Comparison of ENCODE assay signal across 15 cellular contexts in the genomic region with DNA sequence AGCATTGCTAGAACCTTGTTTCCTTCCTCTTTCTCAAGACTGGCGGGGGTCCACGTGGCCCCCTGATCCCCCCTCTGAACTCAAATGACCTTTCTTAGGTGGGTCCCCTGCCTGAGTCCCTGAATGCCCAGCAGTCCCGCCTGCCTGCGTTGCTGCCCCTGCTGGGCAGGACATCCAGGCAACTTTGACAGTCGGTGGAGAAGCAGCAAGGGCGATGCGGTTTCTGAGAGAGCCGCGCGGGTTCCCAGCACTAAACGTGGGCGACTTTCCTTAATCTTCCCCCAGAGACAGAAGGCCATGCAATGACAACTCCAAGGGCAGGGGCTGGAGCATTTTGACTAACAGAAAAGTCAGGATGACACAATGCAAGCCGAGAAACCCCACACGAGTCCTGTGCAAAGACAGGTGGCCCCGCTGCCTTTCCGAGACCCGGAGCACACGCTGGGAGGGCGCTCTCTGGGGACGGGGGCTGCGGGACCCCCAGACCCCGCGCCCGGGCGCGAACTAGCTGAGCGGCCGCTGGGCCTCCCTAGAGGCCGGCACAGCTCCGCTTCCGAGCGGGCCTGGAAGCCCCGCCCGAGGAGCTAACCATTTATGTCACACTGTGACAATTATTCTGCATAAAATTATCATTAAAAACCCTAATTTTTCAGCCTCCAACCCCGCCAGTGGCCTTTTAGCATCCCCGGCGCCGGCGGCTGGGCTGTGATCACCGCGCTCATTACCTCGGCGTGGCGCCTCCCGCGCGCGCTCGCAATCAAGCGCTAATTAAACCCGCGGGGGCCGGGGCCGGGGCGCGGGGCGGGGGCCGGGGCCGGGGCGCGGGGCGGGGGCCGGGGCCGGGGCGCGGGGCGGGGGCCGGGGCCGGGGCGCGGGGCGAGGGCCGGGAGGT. TPM values are rescaled to one million over a fixed set of nuclear protein-coding genes. Genes with fewer than 3 reads are reported as not detected.
DNase-seq lines count a peak whose midpoint lies in the region; ATAC-seq and TF ChIP-seq lines count a peak whose summit lies in the region.
"Had no signal": no experiment of that assay in that cellular context is flagged by ENCODE, and none has a peak within 500 bp of the region (broad histone marks: within the 10 kb centered on the region; RNA-seq: fewer than 3 reads in every experiment).

No MANE protein-coding gene starts in this region.

- H3K4me3 Mint-ChIP-seq in stimulated activated memory B cell treated with anti-CD40 and anti-IgM and Interleukin-4, amounts not matched to agents 10 μg/mL and 1 μg/mL and 100 μg/mL, for 72 hours, result no peak overlapping the region

- no peaks in the 10 kb centered on the region for H3K4me1 Mint-ChIP-seq in stimulated activated memory B cell treated with anti-CD40 and anti-IgM and Interleukin-4, amounts not matched to agents 10 μg/mL and 1 μg/mL and 100 μg/mL, for 72 hours

- intact Hi-C loops in left ventricle myocardium inferior (cut with micrococcal nuclease) (no loop called here), left cardiac atrium (cut with DNase I) (no loop called here)

- no peaks in the 10 kb centered on the region for H3F3A ChIP-seq in neural cell (ENCODE audit: insufficient read depth, low read length, poor library complexity, severe bottlenecking)

- peak overlapping the region; percentile 65 for H3K4me3 ChIP-seq in left ventricle myocardium inferior
- peak overlapping the region; percentile 3 for H3K4me3 ChIP-seq in epithelial cell of proximal tubule (ENCODE audit: low read depth, low read length)
- peak overlapping the region; percentile 60 for H3K4me3 ChIP-seq in neural cell (ENCODE audit: low read length)
- H3K4me3 ChIP-seq: lung had no signal

- DNase-seq in left ventricle myocardium inferior (no peak), left cardiac atrium (no peak), epithelial cell of proximal tubule (ENCODE audit: low read depth) (no peak), NCI-H2107 (lab: John Stamatoyannopoulos, UW) (no peak)
- no peak for DNase-seq in stimulated activated CD4-positive, alpha-beta T cell treated with anti-CD3 and anti-CD28 coated beads, Interleukin-2, amount 100 ng/mL, for 48 hours
- DNase-seq: activated CD4-positive, CD25-positive, alpha-beta regulatory T cell; activated T-cell treated with anti-CD3 and anti-CD28 coated beads, Interleukin-2, amount 50 U/mL, for 72 hours; NCI-H1092; testis had no signal

- peaks cover 41% of the 10 kb centered on the region for H3K4me1 ChIP-seq in left ventricle myocardium inferior

- no peak overlapping the region for H3K27ac Mint-ChIP-seq in stimulated activated memory B cell treated with anti-CD40 and anti-IgM and Interleukin-4, amounts not matched to agents 10 μg/mL and 1 μg/mL and 100 μg/mL, for 72 hours
- H3K27ac Mint-ChIP-seq: activated T-cell treated with anti-CD3 and anti-CD28 coated beads, Interleukin-2, amount 50 U/mL, for 72 hours had no signal

- no peaks in the 10 kb centered on the region for H3K36me3 Mint-ChIP-seq in stimulated activated memory B cell treated with anti-CD40 and anti-IgM and Interleukin-4, amounts not matched to agents 10 μg/mL and 1 μg/mL and 100 μg/mL, for 72 hours

- TF ChIP-seq CTCF in left ventricle myocardium inferior (IDR thresholded peaks at IDR 0.05; ENCODE audit: borderline replicate concordance), result peak; percentile 41
- TF ChIP-seq CTCF in epithelial cell of proximal tubule (conservative IDR thresholded peaks at IDR 0.05; ENCODE audit: low read depth, low read length), result no peak
- TF ChIP-seq CTCF in neural cell (IDR thresholded peaks at IDR 0.05; ENCODE audit: poor library complexity, severe bottlenecking), result no peak

- H3K9me3 Mint-ChIP-seq in stimulated activated memory B cell treated with anti-CD40 and anti-IgM and Interleukin-4, amounts not matched to agents 10 μg/mL and 1 μg/mL and 100 μg/mL, for 72 hours, result peaks cover 12% of the 10 kb centered on the region

- H3K79me2 ChIP-seq in neural cell (replicated peaks; ENCODE audit: insufficient read depth, low read length), result no peaks in the 10 kb centered on the region

- peak overlapping the region; percentile 56 for H3K4me2 ChIP-seq in neural cell (ENCODE audit: low read length)

- H3K27me3 Mint-ChIP-seq in stimulated activated memory B cell treated with anti-CD40 and anti-IgM and Interleukin-4, amounts not matched to agents 10 μg/mL and 1 μg/mL and 100 μg/mL, for 72 hours, result peaks cover 59% of the 10 kb centered on the region

- peaks cover 21% of the 10 kb centered on the region for H3K9me3 ChIP-seq in left ventricle myocardium inferior (replicated peaks)
- H3K9me3 ChIP-seq in neural cell (ENCODE audit: low read length), result peaks cover 4% of the 10 kb centered on the region
- H3K9me3 ChIP-seq: testis had no signal

- no peak for TF ChIP-seq RAD21 in neural cell (conservative IDR thresholded peaks at IDR 0.05)

- H3K36me3 ChIP-seq in left ventricle myocardium inferior (no peaks in the 10 kb centered on the region), neural cell (ENCODE audit: insufficient read depth, low read length) (no peaks in the 10 kb centered on the region)

- no peak overlapping the region for H3K9ac ChIP-seq in neural cell (ENCODE audit: low read length)

- H2AFZ ChIP-seq in neural cell (ENCODE audit: low read depth, low read length), result no peak overlapping the region

- H3K27ac ChIP-seq in left ventricle myocardium inferior (replicated peaks), result peak overlapping the region; percentile 38
- H3K27ac ChIP-seq in neural cell (ENCODE audit: low read length), result no peak overlapping the region
- H3K27ac ChIP-seq: testis had no signal

- H3K9me2 ChIP-seq in neural cell (ENCODE audit: insufficient read depth, low read length), result no peaks in the 10 kb centered on the region

- ATAC-seq in left cardiac atrium, result no peak
- no peak for ATAC-seq in HG03280 (IDR thresholded peaks at IDR 0.05; ENCODE audit: unreplicated experiment)
- ATAC-seq in stimulated activated memory B cell treated with anti-CD40 and anti-IgM and Interleukin-4, amounts not matched to agents 10 μg/mL and 1 μg/mL and 100 μg/mL, for 72 hours, result no peak
- ATAC-seq: activated T-cell treated with anti-CD3 and anti-CD28 coated beads, Interleukin-2, amount 50 U/mL, for 72 hours had no signal

- H3K27me3 ChIP-seq in left ventricle myocardium inferior (ENCODE audit: low read depth) (peaks cover 76% of the 10 kb centered on the region), neural cell (ENCODE audit: insufficient read depth, low read depth, low read length) (peaks cover 27% of the 10 kb centered on the region)
- H3K27me3 ChIP-seq: testis had no signal

- no peak for TF ChIP-seq EP300 in neural cell (conservative IDR thresholded peaks at IDR 0.05; ENCODE audit: poor library complexity, severe bottlenecking)

- H4K20me1 ChIP-seq in neural cell (ENCODE audit: insufficient read depth), result no peaks in the 10 kb centered on the region

TF ChIP-seq in neural cell, 6 proteins besides CTCF, POLR2A, EP300 and RAD21:
- peak; percentile 14 for TF ChIP-seq MXI1 (conservative IDR thresholded peaks at IDR 0.05; ENCODE audit: poor library complexity, severe bottlenecking)
- TF ChIP-seq EZH2 (IDR thresholded peaks at IDR 0.05; ENCODE audit: borderline replicate concordance, insufficient read depth, low read length, poor library complexity, severe bottlenecking), result no peak

RNA-seq across cellular contexts. Expression of gene ASB18, which starts 27.4 kb away (rescaled TPM):
- total RNA-seq in left ventricle myocardium inferior (11.3 TPM), left cardiac atrium (1 to 10 TPM; 1.9 to 2.7 TPM), epithelial cell of proximal tubule (not detected in 2 replicates)
- not detected in 2 replicates for polyA plus RNA-seq in neural cell
- polyA minus RNA-seq in neural cell, result not detected in 2 replicates
- total RNA-seq: activated T-cell treated with anti-CD3 and anti-CD28 coated beads, Interleukin-2, amount 50 U/mL, for 72 hours; lung; pulmonary artery endothelial cell; SK-MEL-5 had no signal
- polyA plus RNA-seq: lung had no signal

Comparison
In these comparisons a context has a peak if more than half of its experiments do, and no peak if none do; other contexts are left out.
1. H3K4me3 ChIP-seq: peak in every context shown above with its lines; median percentile 65 in left ventricle myocardium inferior; 60 in neural cell; 3 in epithelial cell of proximal tubule.